28 cellular contexts compared by ENCODE assay signal in genomic region chr1:118660769-118661168, GRCh38.
"Had no signal": no experiment of that assay in that cellular context is flagged by ENCODE, and none has a peak within 500 bp of the region (broad histone marks: within the 10 kb centered on the region; RNA-seq: fewer than 3 reads in every experiment).

No MANE protein-coding gene starts in this region.

- H3K27ac ChIP-seq: brain microvascular endothelial cell, KMS-11, Peyer's patch had no signal

- H3K4me3 ChIP-seq: MG63, Peyer's patch had no signal

- H3K4me2 ChIP-seq: KMS-11 had no signal

- H3K9ac ChIP-seq: KMS-11 had no signal

- H3K27me3 ChIP-seq: brain microvascular endothelial cell, MG63, Peyer's patch had no signal

- ATAC-seq: activated CD8-positive, alpha-beta T cell treated with anti-CD3 and anti-CD28 coated beads for 36 hours; activated T-cell treated with anti-CD3 and anti-CD28 coated beads, Interleukin-2, amount 50 U/mL, for 72 hours; activated T-helper 17 cell treated with anti-CD3 and anti-CD28 coated beads, Interleukin-2, amount 50 U/mL, for 72 hours; PC-3 had no signal

- H3K4me1 ChIP-seq: Peyer's patch had no signal

- H3K36me3 ChIP-seq: brain microvascular endothelial cell, MG63, Peyer's patch had no signal

- DNase-seq: activated CD4-positive, alpha-beta T cell treated with anti-CD3 and anti-CD28 coated beads, Interleukin-2, amount 10 ng/mL, durations not matched to agents 24 days and 14 days; activated CD4-positive, alpha-beta T cell treated with anti-CD3 and anti-CD28 coated beads, Interleukin-2, amount 50 U/mL, for 4 hours; activated CD8-positive, alpha-beta T cell treated with anti-CD3 and anti-CD28 coated beads for 36 hours; activated effector memory CD4-positive, alpha-beta T cell treated with anti-CD3 and anti-CD28 coated beads, Interleukin-2, amount 50 U/mL, for 16 hours; activated naive CD4-positive, alpha-beta T cell; activated naive CD4-positive, alpha-beta T cell treated with anti-CD3 and anti-CD28 coated beads, Interleukin-2, amount 50 U/mL, for 16 hours; activated naive CD8-positive, alpha-beta T cell treated with anti-CD3 and anti-CD28 coated beads for 36 hours; activated T-cell treated with anti-CD3 and anti-CD28 coated beads, Interleukin-2, amount 50 U/mL, for 1 hour; activated T-cell treated with anti-CD3 and anti-CD28 coated beads, Interleukin-2, amount 50 U/mL, for 72 hours; amniotic stem cell; aorta; brain microvascular endothelial cell; central memory CD4-positive, alpha-beta T cell; MG63; NCI-H1048; NCI-H1105 treated with DMSO at 0.1 percent for 48 hours; NCI-H1436; NCI-H1694; NCI-H1930; NCI-H2081 treated with DMSO at 0.1 percent for 48 hours; NCI-H226; NCI-H524 treated with DMSO at 0.1 percent for 48 hours; NK-92 treated with Interleukin-12 subunit alpha and Interleukin-12 subunit beta, amount 100 ng/mL, for 24 hours; PC-3; Peyer's patch; RPMI8226 had no signal
